In genomic region chr5:169811680-169812079, GRCh38 we compare ENCODE assay signal across 20 cellular contexts.
"Had no signal": no experiment of that assay in that cellular context is flagged by ENCODE, and none has a peak within 500 bp of the region (broad histone marks: within the 10 kb centered on the region; RNA-seq: fewer than 3 reads in every experiment).

No MANE protein-coding gene starts in this region.

- ATAC-seq: activated naive CD4-positive, alpha-beta T cell treated with anti-CD3 and anti-CD28 coated beads, Interleukin-2, amount 50 U/mL, for 72 hours; activated naive CD8-positive, alpha-beta T cell treated with anti-CD3 and anti-CD28 coated beads, Interleukin-2, amount 50 U/mL, for 24 hours; body of pancreas; PC-3; SK-N-SH treated with all-trans-retinoic acid at 6 μM for 48 hours had no signal

- H3K9me3 ChIP-seq: ascending aorta, body of pancreas, SJSA1 had no signal

- H3K27ac ChIP-seq: ascending aorta, body of pancreas, KMS-11, SJSA1 had no signal

- H3K4me3 Mint-ChIP-seq: activated CD4-positive, alpha-beta memory T cell treated with anti-CD3 and anti-CD28 coated beads, Interleukin-2, amount 10 ng/mL, durations not matched to agents 7 days and 5 days; activated naive CD8-positive, alpha-beta T cell treated with anti-CD3 and anti-CD28 coated beads, Interleukin-2, amount 50 U/mL, for 24 hours; T-helper 1 cell treated with Interleukin-12 subunit alpha and Interleukin-12 subunit beta and Interleukin-4 antibody, amounts not matched to agents 30 μg/mL and 1 μg/mL, for 36 hours had no signal

- H3K27me3 Mint-ChIP-seq: activated CD4-positive, alpha-beta memory T cell treated with anti-CD3 and anti-CD28 coated beads, Interleukin-2, amount 10 ng/mL, durations not matched to agents 7 days and 5 days; activated naive CD8-positive, alpha-beta T cell treated with anti-CD3 and anti-CD28 coated beads, Interleukin-2, amount 50 U/mL, for 24 hours had no signal

- H3K9me3 Mint-ChIP-seq: activated CD4-positive, alpha-beta memory T cell treated with anti-CD3 and anti-CD28 coated beads, Interleukin-2, amount 10 ng/mL, durations not matched to agents 7 days and 5 days; activated naive CD4-positive, alpha-beta T cell treated with anti-CD3 and anti-CD28 coated beads, Interleukin-2, amount 50 U/mL, for 72 hours; activated naive CD8-positive, alpha-beta T cell treated with anti-CD3 and anti-CD28 coated beads, Interleukin-2, amount 50 U/mL, for 24 hours; T-helper 1 cell treated with Interleukin-12 subunit alpha and Interleukin-12 subunit beta and Interleukin-4 antibody, amounts not matched to agents 30 μg/mL and 1 μg/mL, for 36 hours had no signal

- DNase-seq: activated CD4-positive, alpha-beta memory T cell treated with anti-CD3 and anti-CD28 coated beads, Interleukin-2, amount 10 ng/mL, durations not matched to agents 7 days and 5 days; activated CD4-positive, alpha-beta T cell treated with anti-CD3 and anti-CD28 coated beads, Interleukin-2, amount 50 U/mL, for 1 hour; activated CD4-positive, CD25-positive, alpha-beta regulatory T cell; activated naive CD8-positive, alpha-beta T cell treated with anti-CD3 and anti-CD28 coated beads, Interleukin-2, amount 50 U/mL, for 24 hours; amniotic stem cell; body of pancreas; NCI-H1092; NCI-H1417; NCI-H1930; NCI-H2227 treated with DMSO at 0.1 percent for 48 hours; NCI-H446 treated with DMSO at 0.1 percent for 48 hours; NCI-H526 treated with DMSO at 0.1 percent for 48 hours; PC-3; SHP77 had no signal

- H3K4me1 ChIP-seq: ascending aorta, body of pancreas, SJSA1 had no signal

- H3K27me3 ChIP-seq: ascending aorta, body of pancreas, SJSA1 had no signal

- H3K4me1 Mint-ChIP-seq: activated CD4-positive, alpha-beta memory T cell treated with anti-CD3 and anti-CD28 coated beads, Interleukin-2, amount 10 ng/mL, durations not matched to agents 7 days and 5 days; activated naive CD8-positive, alpha-beta T cell treated with anti-CD3 and anti-CD28 coated beads, Interleukin-2, amount 50 U/mL, for 24 hours had no signal

- H3K36me3 ChIP-seq: ascending aorta, SJSA1 had no signal

- H3K4me3 ChIP-seq: ascending aorta, body of pancreas, SJSA1 had no signal

- H3K27ac Mint-ChIP-seq: activated CD4-positive, alpha-beta memory T cell treated with anti-CD3 and anti-CD28 coated beads, Interleukin-2, amount 10 ng/mL, durations not matched to agents 7 days and 5 days; activated naive CD4-positive, alpha-beta T cell treated with anti-CD3 and anti-CD28 coated beads, Interleukin-2, amount 50 U/mL, for 72 hours; activated naive CD8-positive, alpha-beta T cell treated with anti-CD3 and anti-CD28 coated beads, Interleukin-2, amount 50 U/mL, for 24 hours; T-helper 1 cell treated with Interleukin-12 subunit alpha and Interleukin-12 subunit beta and Interleukin-4 antibody, amounts not matched to agents 30 μg/mL and 1 μg/mL, for 36 hours had no signal
